9 cellular contexts compared by ENCODE assay signal in the genomic region with DNA sequence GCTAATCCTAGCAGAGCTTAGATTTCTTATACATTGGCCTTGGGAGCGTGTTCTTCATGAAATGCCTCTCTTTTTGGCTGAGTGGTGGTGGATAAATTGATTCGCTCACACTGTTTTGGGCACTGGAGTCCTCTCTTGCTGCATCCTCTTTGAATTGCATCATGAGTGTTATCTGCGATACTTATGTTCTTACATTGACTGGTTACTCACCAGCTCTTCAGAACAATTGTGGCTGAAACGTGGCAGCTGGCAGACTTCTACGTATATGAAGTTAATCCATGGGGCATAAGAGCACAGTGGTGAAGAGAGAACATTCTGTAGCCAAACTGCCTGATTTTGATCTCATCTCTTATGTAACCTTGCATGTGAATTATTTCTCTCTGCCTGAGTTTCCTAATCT.
DNase-seq lines count a peak whose midpoint lies in the region; ATAC-seq and TF ChIP-seq lines count a peak whose summit lies in the region.
"Had no signal": no experiment of that assay in that cellular context is flagged by ENCODE, and none has a peak within 500 bp of the region (broad histone marks: within the 10 kb centered on the region; RNA-seq: fewer than 3 reads in every experiment).

No MANE protein-coding gene starts in this region.

- H2AFZ ChIP-seq in GM23338, result no peak overlapping the region

- peaks cover 2% of the 10 kb centered on the region for H3K27me3 Mint-ChIP-seq in GM23338 (ENCODE audit: insufficient read depth, low read depth, poor library complexity)

- peaks cover 13% of the 10 kb centered on the region for H3K36me3 Mint-ChIP-seq in GM23338 (ENCODE audit: low read depth)

- H3F3A ChIP-seq in GM23338 (replicated peaks; ENCODE audit: low read depth), result no peaks in the 10 kb centered on the region

- no peak overlapping the region for H3K4me2 ChIP-seq in GM23338

- H3K4me1 ChIP-seq in GM23338 (ENCODE audit: insufficient read depth), result peaks cover 19% of the 10 kb centered on the region; the same call in 1 of the 2 replicates
- H3K4me1 ChIP-seq in SJSA1 (replicated peaks), result peaks cover 57% of the 10 kb centered on the region

- peaks cover under 1% of the 10 kb centered on the region; the same call in 1 of the 3 replicates for H3K9me3 Mint-ChIP-seq in GM23338

- no peak for TF ChIP-seq CTCF in GM23338 (conservative IDR thresholded peaks at IDR 0.05; ENCODE audit: low read depth in 2 of 2)
- no peak for TF ChIP-seq CTCF in fibroblast of the aortic adventitia (IDR thresholded peaks at IDR 0.05; ENCODE audit: insufficient read depth, low read length)

- H3K79me2 ChIP-seq in GM23338 (replicated peaks; ENCODE audit: insufficient read depth), result no peaks in the 10 kb centered on the region

- H3K27me3 ChIP-seq in GM23338 (ENCODE audit: insufficient read depth), result no peaks in the 10 kb centered on the region
- H3K27me3 ChIP-seq in SJSA1 (replicated peaks), result no peaks in the 10 kb centered on the region

- peak overlapping the region; percentile 41; the same call in 1 of the 2 replicates for H3K27ac Mint-ChIP-seq in GM23338

- no peak overlapping the region for H3K4me3 Mint-ChIP-seq in GM23338

- no peaks in the 10 kb centered on the region for H4K20me1 ChIP-seq in GM23338 (replicated peaks; ENCODE audit: insufficient read depth)

- no peak overlapping the region for H3K27ac ChIP-seq in GM23338 (ENCODE audit: low read depth)
- peak overlapping the region; percentile 46 for H3K27ac ChIP-seq in SJSA1
- H3K27ac ChIP-seq in skin epidermis, result peak overlapping the region in 18 of 21 experiments; percentile 3 to 86 (median 71)
- H3K27ac ChIP-seq: HL-60 had no signal

- DNase-seq in GM23338 (ENCODE audit: low spot score) (no peak), SJSA1 (ENCODE audit: low read depth in 1 of 2, low spot score in 2 of 2) (peak in 1 of 2 experiments; percentile 38), fibroblast of the aortic adventitia (ENCODE audit: low read depth) (peak; percentile 97), middle frontal gyrus (ENCODE audit: extremely low spot score, low spot score) (no peak), SW480 (ENCODE audit: low spot score) (no peak)
- DNase-seq: NCI-H526 treated with DMSO at 0.1 percent for 48 hours had no signal

- H3K9me2 ChIP-seq in GM23338 (ENCODE audit: insufficient read depth), result peaks cover 6% of the 10 kb centered on the region

- no peak for ATAC-seq in GM23338
- ATAC-seq in HG03342 (IDR thresholded peaks at IDR 0.05; ENCODE audit: unreplicated experiment), result no peak

- no peaks in the 10 kb centered on the region; the same call in 1 of the 2 replicates for H3K36me3 ChIP-seq in GM23338 (ENCODE audit: insufficient read depth)
- H3K36me3 ChIP-seq in SJSA1, result no peaks in the 10 kb centered on the region; the same call in 1 of the 2 replicates

- H3K4me3 ChIP-seq in GM23338, result no peak overlapping the region
- no peak overlapping the region for H3K4me3 ChIP-seq in SJSA1
- no peak overlapping the region for H3K4me3 ChIP-seq in fibroblast of the aortic adventitia (ENCODE audit: low read depth, low read length)
- no peak overlapping the region for H3K4me3 ChIP-seq in skin epidermis

- H3K4me1 Mint-ChIP-seq in GM23338, result peaks cover 28% of the 10 kb centered on the region

- no peaks in the 10 kb centered on the region for H3K9me3 ChIP-seq in SJSA1 (replicated peaks)

TF ChIP-seq in GM23338, 12 proteins besides CTCF, POLR2A, EP300 and RAD21:
- TF ChIP-seq ZNF331 (CRISPR knock-in tag; IDR thresholded peaks at IDR 0.05; ENCODE audit: low read depth) (no peak), EZH2 (IDR thresholded peaks at IDR 0.05; ENCODE audit: low read depth, unreplicated experiment) (no peak), STAT1 (IDR thresholded peaks at IDR 0.05; ENCODE audit: unreplicated experiment) (no peak), ETS1 (IDR thresholded peaks at IDR 0.05) (no peak), CREB1 (CRISPR knock-in tag; IDR thresholded peaks at IDR 0.05; ENCODE audit: low read depth) (no peak), NANOG (IDR thresholded peaks at IDR 0.05; ENCODE audit: borderline replicate concordance) (no peak), ZNF114 (CRISPR knock-in tag; IDR thresholded peaks at IDR 0.05) (no peak)
TF ChIP-seq in GM23338: peak in this region for 0.
